ENCODE assay signal across 10 cellular contexts in genomic region chr22:37178350-37179125, GRCh38. TPM values are rescaled to one million over a fixed set of nuclear protein-coding genes. Genes with fewer than 3 reads are reported as not detected.
DNase-seq lines count a peak whose midpoint lies in the region; ATAC-seq, FAIRE-seq and TF ChIP-seq lines count a peak whose summit lies in the region.
"Had no signal": no experiment of that assay in that cellular context is flagged by ENCODE, and none has a peak within 500 bp of the region (broad histone marks: within the 10 kb centered on the region; RNA-seq: fewer than 3 reads in every experiment).

No MANE protein-coding gene starts in this region.

- H3K4me1 ChIP-seq in left lung (peaks cover 25 to 50% of the 10 kb centered on the region in 2 donors), small intestine (ENCODE audit: control insufficient read depth in 2 of 2, insufficient read depth in 1 of 2, low read depth in 1 of 2, low read length in 1 of 2) (peaks cover 7 to 15% of the 10 kb centered on the region in 2 donors)

- H3K36me3 ChIP-seq in left lung, result no peaks in the 10 kb centered on the region
- H3K36me3 ChIP-seq in small intestine (ENCODE audit: control insufficient read depth in 2 of 2, insufficient read depth in 2 of 2, low read length in 2 of 2), result no peaks in the 10 kb centered on the region

- DNase-seq in MV-4-11 (lab: John Stamatoyannopoulos, UW) (peak; percentile 3), cerebellum (ENCODE audit: low spot score) (peak; percentile 73), left lung (peak in 1 of 2 donors; percentile 28), small intestine (peak; percentile 52), urothelium cell line (ENCODE audit: low spot score) (no peak), 8988T (no peak)
- DNase-seq: activated gamma-delta T cell had no signal

- WGBS in small intestine, 3 donors, result 19 to 42% (median 40%) methylated on average over 17 of the region's 17 CpGs

- no peak for TF ChIP-seq CTCF in left lung (IDR thresholded peaks at IDR 0.05)

- H3K4me3 ChIP-seq in left lung (no peak overlapping the region), small intestine (ENCODE audit: low read depth in 1 of 2, low read length in 2 of 2) (no peak overlapping the region)

- H3K27me3 ChIP-seq in left lung (peaks cover 0 to 14% of the 10 kb centered on the region in 2 donors), small intestine (ENCODE audit: control insufficient read depth in 2 of 2, insufficient read depth in 2 of 2, low read length in 2 of 2) (no peaks in the 10 kb centered on the region)

- intact Hi-C loops in left lung (cut with DNase I), result no loop called here

- H3K9me3 ChIP-seq in left lung (no peaks in the 10 kb centered on the region), small intestine (ENCODE audit: control insufficient read depth, low read depth) (no peaks in the 10 kb centered on the region)

- H3K27ac ChIP-seq in left lung (peak overlapping the region; percentile 24 to 74), small intestine (ENCODE audit: low read depth in 1 of 2, low read length in 1 of 2) (peak overlapping the region; percentile 21 to 58)

- no peak for ATAC-seq in left lung
- ATAC-seq in GM21717 (IDR thresholded peaks at IDR 0.05; ENCODE audit: unreplicated experiment), result no peak
- ATAC-seq in GM21423 (IDR thresholded peaks at IDR 0.05; ENCODE audit: unreplicated experiment), result no peak

- FAIRE-seq in small intestine (lab: Jason Lieb, UNC) (no peak), urothelium cell line (lab: Jason Lieb, UNC) (no peak)

RNA-seq across cellular contexts. Expression of gene C1QTNF6, which starts 9.5 kb away (rescaled TPM):
- total RNA-seq in cerebellum (4.4 TPM), left lung (10 to 100 TPM in 1 of 2 donors, 1 to 10 TPM in 1; 7.2 to 16.0 TPM)
- polyA plus RNA-seq in small intestine, result 1 to 10 TPM; 2.4 to 3.6 (median 2.6) TPM

RNA-seq across cellular contexts. Expression of gene IL2RB, which starts 28.8 kb away (rescaled TPM):
- 0.18 TPM for total RNA-seq in cerebellum
- total RNA-seq in left lung, result 1 to 10 TPM; 3.7 to 7.7 TPM
- polyA plus RNA-seq in small intestine, result 1 to 10 TPM; 1.0 to 1.6 (median 1.6) TPM

RNA-seq across cellular contexts. Expression of gene SSTR3, which starts 33.7 kb away (rescaled TPM):
- total RNA-seq in cerebellum, result 0.27 TPM
- total RNA-seq in left lung, result under 1 TPM in 1 of 2 donors, not detected in 1; 0.26 TPM
- polyA plus RNA-seq in small intestine, result under 1 TPM in 1 of 3 donors, not detected in 2; 0.09 TPM
- total RNA-seq: HT1080 had no signal

Comparison
In these comparisons a context has a peak if more than half of its experiments do, and no peak if none do; other contexts are left out.
1. DNase-seq: peak in MV-4-11 (single experiment), cerebellum (single experiment) and small intestine (single experiment); none in urothelium cell line (single experiment) and 8988T (single experiment).